Comparison of ENCODE assay signal across 13 cellular contexts in the genomic region with DNA sequence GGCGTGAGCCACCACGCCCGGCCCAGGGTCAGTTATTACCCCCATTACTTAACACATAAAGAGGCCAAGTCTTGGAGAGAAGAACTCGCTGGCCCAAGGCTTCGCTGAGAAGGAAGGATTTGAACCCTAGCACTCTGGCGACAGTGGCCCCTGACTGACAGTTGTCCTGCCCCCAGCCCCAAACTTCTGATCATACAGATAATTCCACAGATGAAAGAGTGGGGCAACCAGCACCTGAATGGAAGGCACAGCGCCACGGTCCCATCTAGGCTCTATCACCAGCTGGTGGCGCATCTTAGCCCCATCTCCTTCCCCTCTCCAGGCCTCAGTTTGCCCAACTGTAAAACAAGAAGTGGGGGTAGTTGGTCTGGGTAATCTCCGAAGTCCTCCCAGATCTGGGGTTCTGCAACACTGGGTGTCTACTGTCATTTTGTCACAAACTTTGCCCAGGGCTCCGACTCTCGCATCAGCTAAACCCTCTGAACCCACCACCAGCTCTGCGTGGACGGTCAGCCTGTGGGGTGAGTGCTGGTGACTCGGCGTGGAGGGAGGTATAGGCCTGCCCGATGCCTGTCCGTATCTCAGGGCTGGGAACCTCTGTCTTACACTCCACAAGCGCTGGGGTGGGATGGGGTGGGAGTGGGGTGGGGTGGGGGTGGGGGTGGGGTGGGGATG.
DNase-seq lines count a peak whose midpoint lies in the region; ATAC-seq and TF ChIP-seq lines count a peak whose summit lies in the region.
"Had no signal": no experiment of that assay in that cellular context is flagged by ENCODE, and none has a peak within 500 bp of the region (broad histone marks: within the 10 kb centered on the region; RNA-seq: fewer than 3 reads in every experiment).

No MANE protein-coding gene starts in this region.

- H3K4ac ChIP-seq in neuronal stem cell (ENCODE audit: low read length) = no peak overlapping the region

- no peaks in the 10 kb centered on the region for H3K36me3 ChIP-seq in mammary epithelial cell (ENCODE audit: insufficient read depth, low read length)
- H3K36me3 ChIP-seq in heart left ventricle = no peaks in the 10 kb centered on the region
- peaks cover 0 to 2% of the 10 kb centered on the region in 2 donors for H3K36me3 ChIP-seq in neuronal stem cell (replicated peaks in 1 of 2; ENCODE audit: control insufficient read depth in 2 of 2, insufficient read depth in 2 of 2, low read length in 2 of 2)
- H3K36me3 ChIP-seq in upper lobe of left lung = no peaks in the 10 kb centered on the region
- no peaks in the 10 kb centered on the region for H3K36me3 ChIP-seq in PC-9 (ENCODE audit: low read depth)
- no peaks in the 10 kb centered on the region for H3K36me3 ChIP-seq in SK-N-SH (replicated peaks in 1 of 2; ENCODE audit: control insufficient read depth in 1 of 2, insufficient read depth in 2 of 2, low read length in 1 of 2)

- H3K9ac ChIP-seq in mammary epithelial cell (ENCODE audit: insufficient read depth, low read length) (no peak overlapping the region), neuronal stem cell (ENCODE audit: low read depth, low read length, poor library complexity) (no peak overlapping the region), SK-N-SH (no peak overlapping the region)

- no peak overlapping the region for H4K8ac ChIP-seq in neuronal stem cell (ENCODE audit: low read depth, low read length)

- H3K9me2 ChIP-seq in PC-9 (ENCODE audit: insufficient read depth) = no peaks in the 10 kb centered on the region
- no peaks in the 10 kb centered on the region for H3K9me2 ChIP-seq in SK-N-SH

- H3K79me2 ChIP-seq in mammary epithelial cell (ENCODE audit: insufficient read depth, low read length) (no peaks in the 10 kb centered on the region), PC-9 (ENCODE audit: low read depth) (no peaks in the 10 kb centered on the region), SK-N-SH (ENCODE audit: insufficient read depth) (no peaks in the 10 kb centered on the region)

- peak overlapping the region; percentile 71 for H2AK5ac ChIP-seq in neuronal stem cell (ENCODE audit: low read depth, low read length)

- no peak for TF ChIP-seq RAD21 in SK-N-SH (IDR thresholded peaks at IDR 0.05; ENCODE audit: low read length)

- no peaks in the 10 kb centered on the region for H3K27me3 Mint-ChIP-seq in MCF 10A (ENCODE audit: insufficient read depth, unreplicated experiment)

- TF ChIP-seq POLR2A in heart left ventricle (IDR thresholded peaks at IDR 0.05) (no peak), upper lobe of left lung (IDR thresholded peaks at IDR 0.05) (no peak)

- H3K9me3 ChIP-seq in mammary epithelial cell (replicated peaks; ENCODE audit: insufficient read depth, low read length) = peaks cover 5% of the 10 kb centered on the region
- H3K9me3 ChIP-seq in heart left ventricle = no peaks in the 10 kb centered on the region
- peaks cover 4 to 11% of the 10 kb centered on the region in 2 donors for H3K9me3 ChIP-seq in neuronal stem cell (replicated peaks in 1 of 2; ENCODE audit: control insufficient read depth in 2 of 2, insufficient read depth in 1 of 2, low read depth in 1 of 2, low read length in 2 of 2)
- H3K9me3 ChIP-seq in upper lobe of left lung = no peaks in the 10 kb centered on the region
- H3K9me3 ChIP-seq in PC-9 (ENCODE audit: insufficient read depth, low read depth) = no peaks in the 10 kb centered on the region
- H3K9me3 ChIP-seq in SK-N-SH = no peaks in the 10 kb centered on the region

- no peaks in the 10 kb centered on the region for H3K36me3 Mint-ChIP-seq in MCF 10A (ENCODE audit: insufficient read depth, unreplicated experiment)

- H3K4me1 Mint-ChIP-seq in MCF 10A (ENCODE audit: insufficient read depth, unreplicated experiment) = peaks cover 1% of the 10 kb centered on the region

- no peak overlapping the region for H2BK120ac ChIP-seq in neuronal stem cell (ENCODE audit: low read depth, low read length)

- H3K79me1 ChIP-seq in neuronal stem cell (ENCODE audit: low read depth, low read length) = no peaks in the 10 kb centered on the region

- no peak overlapping the region for H2BK15ac ChIP-seq in neuronal stem cell (ENCODE audit: low read length)

- POLR2A ChIA-PET in MCF 10A (lab: Yijun Ruan, JAX) (interaction anchor here (0.7 to 1.8 kb wide), 5 partner anchors 10 to 83 kb away, joined by 3 to 6 read pairs (median 4); no protein-coding TSS in a partner anchor), PC-9 (lab: Charles Lee; ENCODE audit: unreplicated experiment) (no interaction called here), SK-N-SH (lab: Yijun Ruan, JAX) (no interaction called here)

- no peak overlapping the region for H3K18ac ChIP-seq in neuronal stem cell (ENCODE audit: low read length)

- no peak for TF ChIP-seq CTCF in MCF 10A (IDR thresholded peaks at IDR 0.05; ENCODE audit: unreplicated experiment)
- TF ChIP-seq CTCF in mammary epithelial cell (conservative IDR thresholded peaks at IDR 0.05 in 1 of 2, IDR thresholded peaks at IDR 0.05 in 1 of 2; ENCODE audit: extremely low read depth in 1 of 2, insufficient read depth in 1 of 2, low read depth in 1 of 2, low read length in 2 of 2) = no peak
- TF ChIP-seq CTCF in heart left ventricle (IDR thresholded peaks at IDR 0.05) = no peak
- no peak for TF ChIP-seq CTCF in upper lobe of left lung (IDR thresholded peaks at IDR 0.05)
- no peak for TF ChIP-seq CTCF in PC-9 (conservative IDR thresholded peaks at IDR 0.05)
- no peak for TF ChIP-seq CTCF in SK-N-SH (IDR thresholded peaks at IDR 0.05)

- H3K4me1 ChIP-seq in mammary epithelial cell (ENCODE audit: insufficient read depth, low read length) = peaks cover 16% of the 10 kb centered on the region
- peaks cover 4 to 62% (median 32%) of the 10 kb centered on the region in 12 donors for H3K4me1 ChIP-seq in heart left ventricle
- peaks cover 31 to 55% of the 10 kb centered on the region in 2 donors for H3K4me1 ChIP-seq in neuronal stem cell (ENCODE audit: control insufficient read depth in 2 of 2, insufficient read depth in 1 of 2, low read depth in 1 of 2, low read length in 2 of 2)
- H3K4me1 ChIP-seq in upper lobe of left lung = peaks cover 24 to 36% (median 31%) of the 10 kb centered on the region in 4 donors
- peaks cover 36% of the 10 kb centered on the region for H3K4me1 ChIP-seq in PC-9 (replicated peaks; ENCODE audit: insufficient read depth)
- peaks cover 19 to 59% of the 10 kb centered on the region in 2 experiments; a peak in 3 of 4 replicates for H3K4me1 ChIP-seq in SK-N-SH (ENCODE audit: control insufficient read depth in 1 of 2, insufficient read depth in 2 of 2, low read depth in 1 of 2, low read length in 1 of 2)

- no peak overlapping the region for H3K4me3 Mint-ChIP-seq in MCF 10A (ENCODE audit: unreplicated experiment)

- in situ Hi-C loops in mammary epithelial cell (cut with MboI; ENCODE audit: low sequenced_read_pairs in 2 of 2) = no loop called here

- H3K4me2 ChIP-seq in mammary epithelial cell (ENCODE audit: insufficient read depth, low read depth, low read length) = no peak overlapping the region
- H3K4me2 ChIP-seq in neuronal stem cell (ENCODE audit: insufficient read depth, low read length, poor library complexity, severe bottlenecking) = no peak overlapping the region
- H3K4me2 ChIP-seq in PC-9 = no peak overlapping the region
- H3K4me2 ChIP-seq in SK-N-SH = no peak overlapping the region

- H2BK12ac ChIP-seq in neuronal stem cell (ENCODE audit: low read length) = no peak overlapping the region

- 100% methylated on average over 17 of the region's 19 CpGs for WGBS in mammary epithelial cell (ENCODE audit: low coverage, missing lambda C conversion rate)
- 90 to 97% (median 94%) methylated on average over 16 to 19 of the region's 19 CpGs for WGBS in heart left ventricle, 4 donors
- WGBS in neuronal stem cell (ENCODE audit: extremely low coverage in 2 of 2, insufficient read length in 2 of 2, insufficient replicate concordance in 1 of 2), 2 donors = no CpG with 5 or more reads among the region's 19 CpGs
- 95 to 96% methylated on average over 17 to 19 of the region's 19 CpGs for WGBS in upper lobe of left lung, 2 donors
- WGBS in SK-N-SH (ENCODE audit: low lambda C conversion rate) = 98% methylated on average over 12 of the region's 19 CpGs

- H2BK5ac ChIP-seq in neuronal stem cell (ENCODE audit: low read length) = no peak overlapping the region

- intact Hi-C loops in MCF 10A (cut with micrococcal nuclease) (loop anchor here (2.0 to 5.0 kb wide), 3 partner anchors 49 to 234 kb away; a partner anchor contains a TSS), mammary epithelial cell (cut with micrococcal nuclease) (loop anchor here (2.0 kb wide), 3 partner anchors 77 to 233 kb away; a partner anchor contains a TSS), heart left ventricle (cut with DNase I) (loop anchor here in 7 of 10 donors (2.0 to 10.0 kb wide), 17 partner anchors 29 to 271 kb away; a partner anchor contains a TSS), PC-9 (cut with micrococcal nuclease; ENCODE audit: unreplicated experiment) (loop anchor here (2.0 to 10.0 kb wide), 2 partner anchors 47 to 71 kb away; no protein-coding TSS in a partner anchor)

- DNase-seq in MCF 10A (ENCODE audit: unreplicated experiment) (no peak), mammary epithelial cell (no peak), heart left ventricle (peak in 2 of 5 donors; percentile 26 to 42), neuronal stem cell (ENCODE audit: low spot score) (no peak), upper lobe of left lung (no peak), PC-9 (no peak), SK-N-SH (no peak), NCI-H446 treated with DMSO at 0.1 percent for 48 hours (lab: John Stamatoyannopoulos, UW) (no peak)
- DNase-seq: activated CD4-positive, alpha-beta T cell treated with anti-CD3 and anti-CD28 coated beads, Interleukin-2, amount 50 U/mL, for 4 hours; effector CD8-positive, alpha-beta T cell; EL; head of caudate nucleus had no signal

- H4K20me1 ChIP-seq in mammary epithelial cell (ENCODE audit: insufficient read depth, low read length) (no peaks in the 10 kb centered on the region), PC-9 (ENCODE audit: insufficient read depth) (no peaks in the 10 kb centered on the region), SK-N-SH (ENCODE audit: insufficient read depth) (no peaks in the 10 kb centered on the region)

- ATAC-seq in heart left ventricle (no peak), upper lobe of left lung (ENCODE audit: low FRiP score in 2 of 2) (no peak)
- ATAC-seq: sciatic nerve had no signal

- H3K4me3 ChIP-seq in mammary epithelial cell (replicated peaks in 1 of 3; ENCODE audit: insufficient read depth in 1 of 3, low read depth in 2 of 3, low read length in 3 of 3) = no peak overlapping the region
- no peak overlapping the region for H3K4me3 ChIP-seq in heart left ventricle
- no peak overlapping the region for H3K4me3 ChIP-seq in neuronal stem cell (ENCODE audit: low read length in 2 of 2)
- no peak overlapping the region for H3K4me3 ChIP-seq in upper lobe of left lung
- H3K4me3 ChIP-seq in PC-9 = no peak overlapping the region
- no peak overlapping the region for H3K4me3 ChIP-seq in SK-N-SH (ENCODE audit: low read depth in 2 of 2, low read length in 1 of 2)

- H3K23ac ChIP-seq in neuronal stem cell (ENCODE audit: low read depth, low read length, poor library complexity) = no peak overlapping the region

- BruUV-seq in MCF 10A (replicated peaks; lab: Mats Ljungman, UMichigan) = no TSS peak
- no TSS peak for BruUV-seq in mammary epithelial cell (replicated peaks; lab: Mats Ljungman, UMichigan)
- no TSS peak for BruUV-seq in PC-9 (replicated peaks; lab: Mats Ljungman, UMichigan)

- no peak overlapping the region for H4K91ac ChIP-seq in neuronal stem cell (ENCODE audit: low read depth, low read length, poor library complexity)

- H3K27ac Mint-ChIP-seq in MCF 10A (ENCODE audit: low read depth, unreplicated experiment) = peak overlapping the region; percentile 95

- CTCF ChIA-PET in MCF 10A (lab: Yijun Ruan, JAX) = interaction anchor here (0.7 kb wide), 1 partner anchor 29 kb away, joined by 3 read pairs; no protein-coding TSS in a partner anchor
- CTCF ChIA-PET in mammary epithelial cell (lab: Charles Lee; ENCODE audit: low non-redundant PET) = no interaction called here
- CTCF ChIA-PET in PC-9 (lab: Charles Lee) = no interaction called here
- CTCF ChIA-PET in SK-N-SH (lab: Yijun Ruan, JAX) = interaction anchor here (1.4 kb wide), 1 partner anchor 85 kb away, joined by 3 read pairs; no protein-coding TSS in a partner anchor

- TF ChIP-seq EP300 in upper lobe of left lung (IDR thresholded peaks at IDR 0.05) = no peak
- no peak for TF ChIP-seq EP300 in SK-N-SH (IDR thresholded peaks at IDR 0.05; ENCODE audit: borderline replicate concordance in 1 of 2, low read depth in 1 of 2, low read length in 1 of 2)

- H3K9me3 Mint-ChIP-seq in MCF 10A (ENCODE audit: unreplicated experiment) = peaks cover 11% of the 10 kb centered on the region

- H2AFZ ChIP-seq in mammary epithelial cell (ENCODE audit: low read depth, low read length) (no peak overlapping the region), neuronal stem cell (ENCODE audit: low read length) (no peak overlapping the region), PC-9 (no peak overlapping the region), SK-N-SH (ENCODE audit: low read depth) (no peak overlapping the region)

- dilution Hi-C loops in mammary epithelial cell (cut with HindIII; ENCODE audit: low sequenced_read_pairs) = no loop called here

- H3K27ac ChIP-seq in mammary epithelial cell (ENCODE audit: insufficient read depth, low read depth, low read length) (no peak overlapping the region), heart left ventricle (peak overlapping the region in 9 of 12 donors; percentile 40 to 100 (median 56)), neuronal stem cell (replicated peaks; ENCODE audit: low read length) (no peak overlapping the region), upper lobe of left lung (peak overlapping the region; percentile 95 to 99 (median 98)), PC-9 (no peak overlapping the region), SK-N-SH (ENCODE audit: low read depth in 2 of 2, low read length in 1 of 2) (peak overlapping the region in 1 of 2 experiments; percentile 97; a peak in 2 of 4 replicates)

- H3K27me3 ChIP-seq in mammary epithelial cell (ENCODE audit: insufficient read depth, low read length) = no peaks in the 10 kb centered on the region
- no peaks in the 10 kb centered on the region for H3K27me3 ChIP-seq in heart left ventricle
- no peaks in the 10 kb centered on the region for H3K27me3 ChIP-seq in neuronal stem cell (ENCODE audit: control insufficient read depth in 3 of 3, insufficient read depth in 3 of 3, low read depth in 1 of 3, low read length in 3 of 3)
- H3K27me3 ChIP-seq in upper lobe of left lung = no peaks in the 10 kb centered on the region
- H3K27me3 ChIP-seq in PC-9 (ENCODE audit: insufficient read depth, low read depth) = no peaks in the 10 kb centered on the region
- H3K27me3 ChIP-seq in SK-N-SH (ENCODE audit: insufficient read depth) = no peaks in the 10 kb centered on the region

- no peak overlapping the region for H3K14ac ChIP-seq in neuronal stem cell (ENCODE audit: low read length)

- H3F3A ChIP-seq in PC-9 (ENCODE audit: insufficient read depth, low read depth) = peaks cover 16% of the 10 kb centered on the region; the same call in 1 of the 2 replicates
- peaks cover 6% of the 10 kb centered on the region for H3F3A ChIP-seq in SK-N-SH (replicated peaks; ENCODE audit: insufficient read depth)

Comparison
In these comparisons a context has a peak if more than half of its experiments do, and no peak if none do; other contexts are left out.
1. CTCF ChIA-PET loops: an anchor here in MCF 10A (0.7 kb wide) and SK-N-SH (1.4 kb wide); none called in mammary epithelial cell and PC-9.
2. H3K27ac ChIP-seq: peak in heart left ventricle (9 of 12) and upper lobe of left lung (4 of 4); none in mammary epithelial cell (single experiment), neuronal stem cell (single experiment) and PC-9 (single experiment).